Comparison of ENCODE assay signal across 1 cellular context in genomic region chr11:63490551-63491239, GRCh38.
TF ChIP-seq lines count a peak whose summit lies in the region.

Gene PLAAT5 (minus strand): TSS chr11:63491167. CDS start chr11:63491034, 133 bp downstream.

TF ChIP-seq in K562, 482 proteins besides CTCF, POLR2A, EP300 and RAD21 (continued from another document):
- TF ChIP-seq, protein P1, sequence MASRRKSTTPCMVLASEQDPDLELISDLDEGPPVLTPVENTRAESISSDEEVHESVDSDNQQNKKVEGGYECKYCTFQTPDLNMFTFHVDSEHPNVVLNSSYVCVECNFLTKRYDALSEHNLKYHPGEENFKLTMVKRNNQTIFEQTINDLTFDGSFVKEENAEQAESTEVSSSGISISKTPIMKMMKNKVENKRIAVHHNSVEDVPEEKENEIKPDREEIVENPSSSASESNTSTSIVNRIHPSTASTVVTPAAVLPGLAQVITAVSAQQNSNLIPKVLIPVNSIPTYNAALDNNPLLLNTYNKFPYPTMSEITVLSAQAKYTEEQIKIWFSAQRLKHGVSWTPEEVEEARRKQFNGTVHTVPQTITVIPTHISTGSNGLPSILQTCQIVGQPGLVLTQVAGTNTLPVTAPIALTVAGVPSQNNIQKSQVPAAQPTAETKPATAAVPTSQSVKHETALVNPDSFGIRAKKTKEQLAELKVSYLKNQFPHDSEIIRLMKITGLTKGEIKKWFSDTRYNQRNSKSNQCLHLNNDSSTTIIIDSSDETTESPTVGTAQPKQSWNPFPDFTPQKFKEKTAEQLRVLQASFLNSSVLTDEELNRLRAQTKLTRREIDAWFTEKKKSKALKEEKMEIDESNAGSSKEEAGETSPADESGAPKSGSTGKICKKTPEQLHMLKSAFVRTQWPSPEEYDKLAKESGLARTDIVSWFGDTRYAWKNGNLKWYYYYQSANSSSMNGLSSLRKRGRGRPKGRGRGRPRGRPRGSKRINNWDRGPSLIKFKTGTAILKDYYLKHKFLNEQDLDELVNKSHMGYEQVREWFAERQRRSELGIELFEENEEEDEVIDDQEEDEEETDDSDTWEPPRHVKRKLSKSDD (conservative IDR thresholded peaks at IDR 0.05; ENCODE audit: low read length): no peak
